In genomic region chr16:89506791-89507191, GRCh38 we compare ENCODE assay signal across 8 cellular contexts. TPM values are rescaled to one million over a fixed set of nuclear protein-coding genes. Genes with fewer than 3 reads are reported as not detected.
DNase-seq lines count a peak whose midpoint lies in the region; ATAC-seq, FAIRE-seq and TF ChIP-seq lines count a peak whose summit lies in the region.

No MANE protein-coding gene starts in this region.

- peaks cover 43% of the 10 kb centered on the region for H3K4me1 Mint-ChIP-seq in activated naive CD8-positive, alpha-beta T cell treated with anti-CD3 and anti-CD28 coated beads, Interleukin-2, amount 50 U/mL, for 24 hours

- H3K27ac ChIP-seq in A549 (peak overlapping the region; percentile 95 to 98), mesenchymal stem cell (ENCODE audit: low read length, poor library complexity, severe bottlenecking) (no peak overlapping the region), aorta (ENCODE audit: low read depth in 1 of 2, low read length in 2 of 2) (no peak overlapping the region)

- no peak for FAIRE-seq in A549 (lab: Jason Lieb, UNC)

- no peak for TF ChIP-seq POLR2A in A549 (IDR thresholded peaks at IDR 0.05; ENCODE audit: low read length)

- peak overlapping the region in 1 of 2 experiments; percentile 37 for H3K18ac ChIP-seq in mesenchymal stem cell (ENCODE audit: low read depth in 1 of 2, low read length in 2 of 2)

- intact Hi-C loops in aorta (cut with DNase I) = loop anchor here (5.0 kb wide), 1 partner anchor 174 kb away; no protein-coding TSS in a partner anchor

- TF ChIP-seq RAD21 in A549 (conservative IDR thresholded peaks at IDR 0.05 in 1 of 2, IDR thresholded peaks at IDR 0.05 in 1 of 2) = no peak

- no peaks in the 10 kb centered on the region for H3K27me3 Mint-ChIP-seq in activated naive CD8-positive, alpha-beta T cell treated with anti-CD3 and anti-CD28 coated beads, Interleukin-2, amount 50 U/mL, for 24 hours

- H3K9me3 Mint-ChIP-seq in activated naive CD8-positive, alpha-beta T cell treated with anti-CD3 and anti-CD28 coated beads, Interleukin-2, amount 50 U/mL, for 24 hours = no peaks in the 10 kb centered on the region

- H2BK15ac ChIP-seq in mesenchymal stem cell (ENCODE audit: low read depth, poor library complexity, severe bottlenecking) = peak overlapping the region; percentile 12

- peak overlapping the region; percentile 97 for H3K9ac ChIP-seq in mesenchymal stem cell (ENCODE audit: low read length)

- H3K23ac ChIP-seq in mesenchymal stem cell (ENCODE audit: low read length in 2 of 2) = no peak overlapping the region

- peak overlapping the region; percentile 95 for H3K27ac Mint-ChIP-seq in activated naive CD8-positive, alpha-beta T cell treated with anti-CD3 and anti-CD28 coated beads, Interleukin-2, amount 50 U/mL, for 24 hours

- DNase-seq in A549 (ENCODE audit: low read depth in 1 of 2, low spot score in 1 of 2) (no peak), LNCaP clone FGC (ENCODE audit: low read depth) (no peak), mesenchymal stem cell (no peak), omental fat pad (ENCODE audit: low spot score) (no peak), NOMO-1 treated with DMSO at 0.1 percent for 48 hours (lab: John Stamatoyannopoulos, UW; ENCODE audit: unreplicated experiment) (no peak), aorta (no peak)
- DNase-seq in activated naive CD8-positive, alpha-beta T cell treated with anti-CD3 and anti-CD28 coated beads, Interleukin-2, amount 50 U/mL, for 24 hours = peak; percentile 25

- H2BK12ac ChIP-seq in mesenchymal stem cell (ENCODE audit: low read length in 2 of 2) = peak overlapping the region; percentile 51 to 98

- H2BK5ac ChIP-seq in mesenchymal stem cell (ENCODE audit: low read depth, low read length, poor library complexity, severe bottlenecking) = no peak overlapping the region

- POLR2A ChIA-PET in A549 (lab: Yijun Ruan, JAX) = no interaction called here

- H3K36me3 ChIP-seq in mesenchymal stem cell (ENCODE audit: control insufficient read depth in 1 of 2, insufficient read depth in 2 of 2, low read depth in 1 of 2, low read length in 2 of 2) = peaks cover 12 to 16% of the 10 kb centered on the region in 2 experiments
- H3K36me3 ChIP-seq in aorta (ENCODE audit: control insufficient read depth in 1 of 2, insufficient read depth in 2 of 2, low read length in 1 of 2) = peaks cover 0 to 1% of the 10 kb centered on the region in 2 donors

- no peak overlapping the region for H3K14ac ChIP-seq in mesenchymal stem cell (ENCODE audit: low read length in 2 of 2)

- H3K4me3 Mint-ChIP-seq in activated naive CD8-positive, alpha-beta T cell treated with anti-CD3 and anti-CD28 coated beads, Interleukin-2, amount 50 U/mL, for 24 hours = peak overlapping the region; percentile 95

- TF ChIP-seq EP300 in A549 (IDR thresholded peaks at IDR 0.05) = no peak

- TF ChIP-seq CTCF in A549 (IDR thresholded peaks at IDR 0.05) (no peak), LNCaP clone FGC (IDR thresholded peaks at IDR 0.05; ENCODE audit: control insufficient read depth, extremely low read depth, insufficient read depth) (no peak), omental fat pad (IDR thresholded peaks at IDR 0.05) (no peak)

- WGBS in A549 (ENCODE audit: missing lambda C conversion rate) = 85% methylated on average over 15 of the region's 15 CpGs
- 86% methylated on average over 14 of the region's 15 CpGs for WGBS in mesenchymal stem cell
- WGBS in aorta, 2 donors = 39 to 55% methylated on average over 13 to 15 of the region's 15 CpGs

- H3K4me2 ChIP-seq in A549 (peak overlapping the region; percentile 92), mesenchymal stem cell (ENCODE audit: low read length, poor library complexity, severe bottlenecking) (no peak overlapping the region)

- peak overlapping the region; percentile 7 for H2BK120ac ChIP-seq in mesenchymal stem cell (ENCODE audit: low read depth, low read length)

- peak overlapping the region; percentile 57 for H4K8ac ChIP-seq in mesenchymal stem cell (ENCODE audit: low read length)

- H3K79me1 ChIP-seq in mesenchymal stem cell (replicated peaks; ENCODE audit: low read length, poor library complexity, severe bottlenecking) = peaks cover 18% of the 10 kb centered on the region

- peak overlapping the region; percentile 93 for H4K91ac ChIP-seq in mesenchymal stem cell (ENCODE audit: low read length)

- peak overlapping the region; percentile 23 for H2AK5ac ChIP-seq in mesenchymal stem cell (ENCODE audit: low read length, severe bottlenecking)

- H2AFZ ChIP-seq in mesenchymal stem cell (ENCODE audit: low read depth, low read length) = no peak overlapping the region

- H3K4me3 ChIP-seq in A549 (peak overlapping the region; percentile 81), LNCaP clone FGC (ENCODE audit: low read depth, low read length) (peak overlapping the region; percentile 92), mesenchymal stem cell (ENCODE audit: insufficient read depth in 1 of 2, low read depth in 1 of 2, low read length in 2 of 2) (peak overlapping the region in 1 of 2 experiments; percentile 94), aorta (ENCODE audit: low read length in 2 of 2) (no peak overlapping the region)

- CTCF ChIA-PET in A549 (lab: Yijun Ruan, JAX) = interaction anchor here (0.8 to 2.3 kb wide), 2 partner anchors 8 to 10 kb away, joined by 3 to 6 read pairs; no protein-coding TSS in a partner anchor

- H3K27me3 ChIP-seq in mesenchymal stem cell (ENCODE audit: control insufficient read depth in 1 of 2, insufficient read depth in 1 of 2, low read length in 2 of 2) = no peaks in the 10 kb centered on the region
- no peaks in the 10 kb centered on the region for H3K27me3 ChIP-seq in aorta (ENCODE audit: control insufficient read depth in 1 of 2, insufficient read depth in 2 of 2, low read length in 1 of 2)

- H3K9me3 ChIP-seq in A549 (no peaks in the 10 kb centered on the region), mesenchymal stem cell (ENCODE audit: control insufficient read depth, low read length) (no peaks in the 10 kb centered on the region), aorta (ENCODE audit: control insufficient read depth, low read length) (no peaks in the 10 kb centered on the region)

- H3K4ac ChIP-seq in mesenchymal stem cell (ENCODE audit: low read depth in 1 of 2, low read length in 2 of 2) = peak overlapping the region in 1 of 2 experiments; percentile 99

- H3K4me1 ChIP-seq in A549 (peaks cover 56% of the 10 kb centered on the region), mesenchymal stem cell (ENCODE audit: control insufficient read depth, insufficient read depth, low read depth, low read length) (peaks cover 37% of the 10 kb centered on the region), aorta (ENCODE audit: control insufficient read depth in 1 of 2, insufficient read depth in 2 of 2, low read length in 2 of 2) (no peaks in the 10 kb centered on the region)

- ATAC-seq in A549 = no peak
- ATAC-seq in activated naive CD8-positive, alpha-beta T cell treated with anti-CD3 and anti-CD28 coated beads, Interleukin-2, amount 50 U/mL, for 24 hours = no peak
- ATAC-seq in HG03520 (IDR thresholded peaks at IDR 0.05; ENCODE audit: unreplicated experiment) = no peak
- no peak for ATAC-seq in omental fat pad (ENCODE audit: low FRiP score)
- no peak for ATAC-seq in aorta (ENCODE audit: low FRiP score)

- peaks cover 11% of the 10 kb centered on the region for H3K36me3 Mint-ChIP-seq in activated naive CD8-positive, alpha-beta T cell treated with anti-CD3 and anti-CD28 coated beads, Interleukin-2, amount 50 U/mL, for 24 hours (ENCODE audit: low read depth)

TF ChIP-seq in A549, 52 proteins besides CTCF, POLR2A, EP300 and RAD21:
- TF ChIP-seq CEBPB (IDR thresholded peaks at IDR 0.05) = no peak
- no peak for TF ChIP-seq FOSB (CRISPR knock-in tag; IDR thresholded peaks at IDR 0.05)
- no peak for TF ChIP-seq HES2 (IDR thresholded peaks at IDR 0.05)

RNA-seq across cellular contexts. Expression of gene SPG7, which starts 1.4 kb away (rescaled TPM):
- polyA plus RNA-seq in A549 (2011; rRNA removed) (53.2 and 54.4 TPM in 2 replicates), A549 (2017; fragmentation: RNase III; extraction: RNeasy Plus Mini Kit Qiagen cat#74134 plus additional on column Dnase treatment) (73.2 to 80.6 TPM (median 79.6 TPM) in 3 replicates), aorta (100 to 1,000 TPM in 1 of 2 donors, 10 to 100 TPM in 1; 28.4 to 171 TPM)
- polyA plus RNA-seq in A549 (2012; cell fraction: cytosol; rRNA removed) = 57.9 and 61.6 TPM in 2 replicates
- polyA plus RNA-seq in A549 (2012; cell fraction: nucleus; rRNA removed) = 434 and 484 TPM in 2 replicates
- polyA minus RNA-seq in A549 (2011; rRNA and poly(A)+ RNA removed) = 51.0 and 58.2 TPM in 2 replicates
- 40.7 TPM for polyA plus RNA-seq in mesenchymal stem cell (2013, experiment 1 of 2)
- 37.8 TPM for polyA plus RNA-seq in mesenchymal stem cell (2013, experiment 2 of 2)
- total RNA-seq in omental fat pad (100 to 1,000 TPM in 1 of 4 donors, 10 to 100 TPM in 3; 68.6 to 125 (median 74.8) TPM), aorta (100 to 1,000 TPM in 1 of 2 donors, 10 to 100 TPM in 1; 90.6 to 110 TPM)

RNA-seq across cellular contexts. Expression of gene ANKRD11, which starts 16.4 kb away (rescaled TPM):
- polyA plus RNA-seq in A549 (2011; rRNA removed) (54.9 and 57.4 TPM in 2 replicates), A549 (2017; fragmentation: RNase III; extraction: RNeasy Plus Mini Kit Qiagen cat#74134 plus additional on column Dnase treatment) (50.4 to 56.7 TPM (median 53.6 TPM) in 3 replicates), aorta (10 to 100 TPM; 34.6 to 56.0 TPM)
- polyA plus RNA-seq in A549 (2012; cell fraction: cytosol; rRNA removed) = 56.7 and 61.7 TPM in 2 replicates
- 130 and 154 TPM in 2 replicates for polyA plus RNA-seq in A549 (2012; cell fraction: nucleus; rRNA removed)
- 43.6 and 69.7 TPM in 2 replicates for polyA minus RNA-seq in A549 (2011; rRNA and poly(A)+ RNA removed)
- 92.7 TPM for polyA plus RNA-seq in mesenchymal stem cell (2013, experiment 1 of 2)
- 93.6 TPM for polyA plus RNA-seq in mesenchymal stem cell (2013, experiment 2 of 2)
- total RNA-seq in omental fat pad (100 to 1,000 TPM in 1 of 4 donors, 10 to 100 TPM in 3; 49.8 to 114 (median 82.2) TPM), aorta (100 to 1,000 TPM; 124 to 139 TPM)

RNA-seq across cellular contexts. Expression of gene RPL13, which starts 53.7 kb away (rescaled TPM):
- polyA plus RNA-seq in A549 (2011; rRNA removed) = 2,291 and 2,911 TPM in 2 replicates
- 5,546 and 6,996 TPM in 2 replicates for polyA plus RNA-seq in A549 (2012; cell fraction: cytosol; rRNA removed)
- 3,523 and 4,870 TPM in 2 replicates for polyA plus RNA-seq in A549 (2012; cell fraction: nucleus; rRNA removed)
- polyA plus RNA-seq in A549 (2017; fragmentation: RNase III; extraction: RNeasy Plus Mini Kit Qiagen cat#74134 plus additional on column Dnase treatment) = 2,979 to 3,246 TPM (median 3,044 TPM) in 3 replicates
- polyA minus RNA-seq in A549 (2011; rRNA and poly(A)+ RNA removed) = 1,187 and 1,226 TPM in 2 replicates
- polyA plus RNA-seq in mesenchymal stem cell (2013, experiment 1 of 2) = 2,898 TPM
- 2,946 TPM for polyA plus RNA-seq in mesenchymal stem cell (2013, experiment 2 of 2)
- 1,000 to 10,000 TPM; 4,137 to 5,837 (median 4,637) TPM for total RNA-seq in omental fat pad
- total RNA-seq in aorta = 1,000 to 10,000 TPM; 1,505 to 1,678 TPM
- 1,000 to 10,000 TPM; 4,359 to 6,820 TPM for polyA plus RNA-seq in aorta

Comparison
In these comparisons a context has a peak if more than half of its experiments do, and no peak if none do; other contexts are left out.
1. H3K27ac ChIP-seq: peak in A549 (2 of 2); none in mesenchymal stem cell (single experiment) and aorta (0 of 2).
2. H3K4me3 ChIP-seq: peak in A549 (single experiment) and LNCaP clone FGC (single experiment); none in aorta (0 of 2).